ENCODE assay signal across 9 cellular contexts in genomic region chr3:46378426-46378942, GRCh38. TPM values are rescaled to one million over a fixed set of nuclear protein-coding genes. Genes with fewer than 3 reads are reported as not detected.
DNase-seq lines count a peak whose midpoint lies in the region; ATAC-seq and TF ChIP-seq lines count a peak whose summit lies in the region.
"Had no signal": no experiment of that assay in that cellular context is flagged by ENCODE, and none has a peak within 500 bp of the region (broad histone marks: within the 10 kb centered on the region; RNA-seq: fewer than 3 reads in every experiment).

No MANE protein-coding gene starts in this region.

- peak overlapping the region; percentile 19 for H3K4me2 ChIP-seq in PC-3 (ENCODE audit: low read length)

- peaks cover 10% of the 10 kb centered on the region for H3K4me1 ChIP-seq in PC-3 (ENCODE audit: insufficient read depth, low read length)

- intact Hi-C loops in PC-3 (cut with micrococcal nuclease): loop anchor here (1.0 to 2.0 kb wide), 3 partner anchors 180 to 440 kb away; no protein-coding TSS in a partner anchor
- intact Hi-C loops in activated T-helper 1 cell treated with anti-CD3 and anti-CD28 coated beads, Interleukin-12 subunit alpha, Interleukin-12 subunit beta, Interleukin-2, Interleukin-4 antibody, amounts not matched to agents 30 ng/mL and 10 ng/mL and 1 ng/mL, durations not matched to agents 14 hours and 24 hours and 36 hours (cut with micrococcal nuclease): loop anchor here (1.0 to 2.0 kb wide), 3 partner anchors 299 to 618 kb away; no protein-coding TSS in a partner anchor

- H3K9ac ChIP-seq in PC-3 (ENCODE audit: low read length): no peak overlapping the region

- no peaks in the 10 kb centered on the region for H3K9me3 Mint-ChIP-seq in activated T-helper 1 cell treated with anti-CD3 and anti-CD28 coated beads, Interleukin-12 subunit alpha, Interleukin-12 subunit beta, Interleukin-2, Interleukin-4 antibody, amounts not matched to agents 30 ng/mL and 10 ng/mL and 1 ng/mL, durations not matched to agents 14 hours and 24 hours and 36 hours
- H3K9me3 Mint-ChIP-seq in osteocyte (ENCODE audit: unreplicated experiment): no peaks in the 10 kb centered on the region

- peak; percentile 93 for ATAC-seq in PC-3

- H3K4me3 Mint-ChIP-seq in activated T-helper 1 cell treated with anti-CD3 and anti-CD28 coated beads, Interleukin-12 subunit alpha, Interleukin-12 subunit beta, Interleukin-2, Interleukin-4 antibody, amounts not matched to agents 30 ng/mL and 10 ng/mL and 1 ng/mL, durations not matched to agents 14 hours and 24 hours and 36 hours: no peak overlapping the region
- no peak overlapping the region for H3K4me3 Mint-ChIP-seq in osteocyte (ENCODE audit: unreplicated experiment)

- no peaks in the 10 kb centered on the region for H3K79me2 ChIP-seq in PC-3 (ENCODE audit: low read length)

- H3F3A ChIP-seq in PC-3 (ENCODE audit: low read length, unreplicated experiment): no peaks in the 10 kb centered on the region

- DNase-seq in NCI-H1417 (lab: John Stamatoyannopoulos, UW) (peak in 2 of 3 experiments; percentile 3 to 7), NCI-H1417 treated with DMSO at 0.1 percent for 48 hours (lab: John Stamatoyannopoulos, UW) (no peak), PC-3 (peak; percentile 83), fibroblast of the conjunctiva (ENCODE audit: low read depth) (peak; percentile 29), osteocyte (ENCODE audit: extremely low spot score, unreplicated experiment) (no peak), ureter (ENCODE audit: low spot score) (peak; percentile 69), DMS153 treated with DMSO at 0.1 percent for 48 hours (lab: John Stamatoyannopoulos, UW; ENCODE audit: unreplicated experiment) (no peak)
- DNase-seq in activated T-helper 1 cell treated with anti-CD3 and anti-CD28 coated beads, Interleukin-12 subunit alpha, Interleukin-12 subunit beta, Interleukin-2, Interleukin-4 antibody, amounts not matched to agents 30 ng/mL and 10 ng/mL and 1 ng/mL, durations not matched to agents 14 hours and 24 hours and 36 hours (ENCODE audit: low spot score): peak; percentile 55

- H3K36me3 ChIP-seq in PC-3 (ENCODE audit: low read depth, low read length): no peaks in the 10 kb centered on the region

- no TSS peak for BruUV-seq in PC-3 (replicated peaks; lab: Mats Ljungman, UMichigan)

- no peak overlapping the region for H3K4me3 ChIP-seq in PC-3 (ENCODE audit: low read length)

- peaks cover 56% of the 10 kb centered on the region for H3K4me1 Mint-ChIP-seq in activated T-helper 1 cell treated with anti-CD3 and anti-CD28 coated beads, Interleukin-12 subunit alpha, Interleukin-12 subunit beta, Interleukin-2, Interleukin-4 antibody, amounts not matched to agents 30 ng/mL and 10 ng/mL and 1 ng/mL, durations not matched to agents 14 hours and 24 hours and 36 hours (ENCODE audit: low read depth)
- H3K4me1 Mint-ChIP-seq in osteocyte (ENCODE audit: unreplicated experiment): peaks cover 10% of the 10 kb centered on the region

- POLR2A ChIA-PET in PC-3 (lab: Charles Lee; ENCODE audit: unreplicated experiment): interaction anchor here (0.7 kb wide), 1 partner anchor 98 kb away, joined by 5 read pairs; no protein-coding TSS in a partner anchor

- CTCF ChIA-PET in PC-3 (lab: Charles Lee): interaction anchor here (0.5 to 1.1 kb wide), 12 partner anchors 10 to 617 kb away, joined by 3 to 11 read pairs (median 4); partner anchors contain the start of genes CCR1 and CXCR6

- no peaks in the 10 kb centered on the region for H3K9me3 ChIP-seq in PC-3 (ENCODE audit: low read length)

- H3K36me3 Mint-ChIP-seq in activated T-helper 1 cell treated with anti-CD3 and anti-CD28 coated beads, Interleukin-12 subunit alpha, Interleukin-12 subunit beta, Interleukin-2, Interleukin-4 antibody, amounts not matched to agents 30 ng/mL and 10 ng/mL and 1 ng/mL, durations not matched to agents 14 hours and 24 hours and 36 hours (ENCODE audit: low read depth): peaks cover 16% of the 10 kb centered on the region
- H3K36me3 Mint-ChIP-seq in osteocyte (ENCODE audit: unreplicated experiment): no peaks in the 10 kb centered on the region

- H3K27me3 ChIP-seq in PC-3 (ENCODE audit: low read length): no peaks in the 10 kb centered on the region

- no peak overlapping the region for H3K27ac ChIP-seq in PC-3 (ENCODE audit: low read length)

- H4K20me1 ChIP-seq in PC-3 (ENCODE audit: low read length): no peaks in the 10 kb centered on the region

- H3K27ac Mint-ChIP-seq in activated T-helper 1 cell treated with anti-CD3 and anti-CD28 coated beads, Interleukin-12 subunit alpha, Interleukin-12 subunit beta, Interleukin-2, Interleukin-4 antibody, amounts not matched to agents 30 ng/mL and 10 ng/mL and 1 ng/mL, durations not matched to agents 14 hours and 24 hours and 36 hours: no peak overlapping the region
- no peak overlapping the region for H3K27ac Mint-ChIP-seq in osteocyte (ENCODE audit: unreplicated experiment)

- H3K9me2 ChIP-seq in PC-3 (replicated peaks; ENCODE audit: low read length): no peaks in the 10 kb centered on the region

- peak overlapping the region; percentile 48 for H2AFZ ChIP-seq in PC-3 (ENCODE audit: low read length)

- TF ChIP-seq CTCF in PC-3 (conservative IDR thresholded peaks at IDR 0.05; ENCODE audit: low read depth, low read length) (peak; percentile 97), osteocyte (IDR thresholded peaks at IDR 0.05) (peak; percentile 61)

- H3K27me3 Mint-ChIP-seq in activated T-helper 1 cell treated with anti-CD3 and anti-CD28 coated beads, Interleukin-12 subunit alpha, Interleukin-12 subunit beta, Interleukin-2, Interleukin-4 antibody, amounts not matched to agents 30 ng/mL and 10 ng/mL and 1 ng/mL, durations not matched to agents 14 hours and 24 hours and 36 hours (ENCODE audit: insufficient read depth): peaks cover 8% of the 10 kb centered on the region
- H3K27me3 Mint-ChIP-seq in osteocyte (ENCODE audit: unreplicated experiment): peaks cover 37% of the 10 kb centered on the region

RNA-seq across cellular contexts. Expression of gene CCR5, which starts 7.7 kb away (rescaled TPM):
- not detected in 2 replicates for total RNA-seq in PC-3 (2014; rRNA removed)
- 5.8 TPM in 2 replicates for total RNA-seq in activated T-helper 1 cell treated with anti-CD3 and anti-CD28 coated beads, Interleukin-12 subunit alpha, Interleukin-12 subunit beta, Interleukin-2, Interleukin-4 antibody, amounts not matched to agents 30 ng/mL and 10 ng/mL and 1 ng/mL, durations not matched to agents 14 hours and 24 hours and 36 hours
- total RNA-seq in osteocyte: not detected in 2 replicates
- 3.3 TPM for total RNA-seq in ureter
- total RNA-seq: glomerular endothelial cell had no signal

RNA-seq across cellular contexts. Expression of gene CCR2, which starts 24.6 kb away (rescaled TPM):
- total RNA-seq in PC-3 (2014; rRNA removed): not detected in 2 replicates
- total RNA-seq in activated T-helper 1 cell treated with anti-CD3 and anti-CD28 coated beads, Interleukin-12 subunit alpha, Interleukin-12 subunit beta, Interleukin-2, Interleukin-4 antibody, amounts not matched to agents 30 ng/mL and 10 ng/mL and 1 ng/mL, durations not matched to agents 14 hours and 24 hours and 36 hours: 20.6 and 21.0 TPM in 2 replicates
- total RNA-seq in osteocyte: not detected in 2 replicates
- 1.3 TPM for total RNA-seq in ureter
- total RNA-seq: glomerular endothelial cell had no signal

RNA-seq across cellular contexts. Expression of gene CCRL2, which starts 28.6 kb away (rescaled TPM):
- total RNA-seq in PC-3 (2014; rRNA removed): 5.5 and 6.0 TPM in 2 replicates
- 2.2 and 3.9 TPM in 2 replicates for total RNA-seq in activated T-helper 1 cell treated with anti-CD3 and anti-CD28 coated beads, Interleukin-12 subunit alpha, Interleukin-12 subunit beta, Interleukin-2, Interleukin-4 antibody, amounts not matched to agents 30 ng/mL and 10 ng/mL and 1 ng/mL, durations not matched to agents 14 hours and 24 hours and 36 hours
- total RNA-seq in osteocyte: not detected in 2 replicates
- total RNA-seq in ureter: 6.3 TPM

Comparison
In these comparisons a context has a peak if more than half of its experiments do, and no peak if none do; other contexts are left out.
1. DNase-seq: peak in NCI-H1417 (2 of 3), PC-3 (single experiment), activated T-helper 1 cell treated with anti-CD3 and anti-CD28 coated beads, Interleukin-12 subunit alpha, Interleukin-12 subunit beta, Interleukin-2, Interleukin-4 antibody, amounts not matched to agents 30 ng/mL and 10 ng/mL and 1 ng/mL, durations not matched to agents 14 hours and 24 hours and 36 hours (single experiment), fibroblast of the conjunctiva (single experiment) and ureter (single experiment); none in NCI-H1417 treated with DMSO at 0.1 percent for 48 hours (single experiment), osteocyte (single experiment) and DMS153 treated with DMSO at 0.1 percent for 48 hours (single experiment).